Comparison of ENCODE assay signal across 8 cellular contexts in genomic region chr1:201016211-201016651, GRCh38. TPM values are rescaled to one million over a fixed set of nuclear protein-coding genes. Genes with fewer than 3 reads are reported as not detected.
DNase-seq lines count a peak whose midpoint lies in the region; ATAC-seq, FAIRE-seq and TF ChIP-seq lines count a peak whose summit lies in the region.

No MANE protein-coding gene starts in this region.

- H3K9me1 ChIP-seq in endothelial cell of umbilical vein (replicated peaks; ENCODE audit: control insufficient read depth, extremely low read depth, insufficient read depth, low read length): no peaks in the 10 kb centered on the region

- no peaks in the 10 kb centered on the region for H4K20me1 ChIP-seq in endothelial cell of umbilical vein (replicated peaks; ENCODE audit: control insufficient read depth, extremely low read depth, insufficient read depth, low read length)

- BruUV-seq in endothelial cell of umbilical vein (replicated peaks; lab: Mats Ljungman, UMichigan): no TSS peak

- peaks cover 94% of the 10 kb centered on the region for H3K4me1 Mint-ChIP-seq in activated CD4-positive, alpha-beta T cell treated with anti-CD3 and anti-CD28 coated beads for 36 hours

- H3K27ac ChIP-seq in endothelial cell of umbilical vein (ENCODE audit: insufficient read depth, low read depth, low read length) (peak overlapping the region; percentile 4), small intestine (ENCODE audit: low read depth in 1 of 2, low read length in 1 of 2) (peak overlapping the region in 1 of 2 donors; percentile 58)

- WGBS in small intestine, 3 donors: 13 to 24% (median 22%) methylated on average over 10 of the region's 10 CpGs

- no peak overlapping the region for H2AFZ ChIP-seq in endothelial cell of umbilical vein (ENCODE audit: low read depth, low read length)

- intact Hi-C loops in activated CD4-positive, alpha-beta T cell treated with anti-CD3 and anti-CD28 coated beads for 36 hours (cut with DNase I, micrococcal nuclease): loop anchor here in 1 of 2 experiments (5.0 to 10.0 kb wide), 2 partner anchors 491 to 939 kb away; partner anchors contain the start of genes CSRP1 and TIMM17A
- intact Hi-C loops in endothelial cell of umbilical vein (cut with micrococcal nuclease): no loop called here

- no peak for TF ChIP-seq CTCF in endothelial cell of umbilical vein (IDR thresholded peaks at IDR 0.05; ENCODE audit: extremely low read depth in 1 of 2, insufficient read depth in 1 of 2, low read depth in 1 of 2, low read length in 2 of 2)

- H3K27me3 ChIP-seq in endothelial cell of umbilical vein (ENCODE audit: control insufficient read depth in 2 of 2, insufficient read depth in 2 of 2, low read length in 2 of 2): no peaks in the 10 kb centered on the region
- no peaks in the 10 kb centered on the region for H3K27me3 ChIP-seq in small intestine (ENCODE audit: control insufficient read depth in 2 of 2, insufficient read depth in 2 of 2, low read length in 2 of 2)

- H3K27ac Mint-ChIP-seq in activated CD4-positive, alpha-beta T cell treated with anti-CD3 and anti-CD28 coated beads for 36 hours: peak overlapping the region; percentile 99

- no peaks in the 10 kb centered on the region for H3K27me3 Mint-ChIP-seq in activated CD4-positive, alpha-beta T cell treated with anti-CD3 and anti-CD28 coated beads for 36 hours

- H3K36me3 ChIP-seq in endothelial cell of umbilical vein (ENCODE audit: control insufficient read depth in 2 of 2, extremely low read depth in 1 of 2, insufficient read depth in 2 of 2, low read length in 2 of 2) (no peaks in the 10 kb centered on the region), small intestine (ENCODE audit: control insufficient read depth in 2 of 2, insufficient read depth in 2 of 2, low read length in 2 of 2) (no peaks in the 10 kb centered on the region)

- H3K36me3 Mint-ChIP-seq in activated CD4-positive, alpha-beta T cell treated with anti-CD3 and anti-CD28 coated beads for 36 hours (ENCODE audit: low read depth): peaks cover 12% of the 10 kb centered on the region

- FAIRE-seq in endothelial cell of umbilical vein (lab: Jason Lieb, UNC) (peak; percentile 70), small intestine (lab: Jason Lieb, UNC) (no peak)

- dilution Hi-C loops in endothelial cell of umbilical vein (cut with MboI; ENCODE audit: extremely low pct_ligation_motif_present, low sequenced_read_pairs): no loop called here

- ATAC-seq in activated CD4-positive, alpha-beta T cell treated with anti-CD3 and anti-CD28 coated beads for 36 hours: no peak

- H3K9ac ChIP-seq in endothelial cell of umbilical vein (replicated peaks; ENCODE audit: extremely low read depth, insufficient read depth, low read length): no peak overlapping the region

- TF ChIP-seq POLR2A in endothelial cell of umbilical vein (IDR thresholded peaks at IDR 0.05; ENCODE audit: low read depth, low read length): no peak

- peaks cover 36% of the 10 kb centered on the region for H3K4me1 ChIP-seq in endothelial cell of umbilical vein (ENCODE audit: control insufficient read depth, extremely low read depth, insufficient read depth, low read length)
- H3K4me1 ChIP-seq in small intestine (ENCODE audit: control insufficient read depth in 2 of 2, insufficient read depth in 1 of 2, low read depth in 1 of 2, low read length in 1 of 2): peaks cover 10 to 30% of the 10 kb centered on the region in 2 donors

- no peaks in the 10 kb centered on the region for H3K79me2 ChIP-seq in endothelial cell of umbilical vein (ENCODE audit: control insufficient read depth, insufficient read depth, low read length)

- no peak overlapping the region for H3K4me3 ChIP-seq in endothelial cell of umbilical vein (replicated peaks in 1 of 3; ENCODE audit: insufficient read depth in 1 of 3, low read depth in 1 of 3, low read length in 3 of 3)
- H3K4me3 ChIP-seq in small intestine (ENCODE audit: low read depth in 1 of 2, low read length in 2 of 2): no peak overlapping the region

- H3K9me3 ChIP-seq in endothelial cell of umbilical vein (replicated peaks; ENCODE audit: control insufficient read depth, insufficient read depth, low read length) (no peaks in the 10 kb centered on the region), small intestine (ENCODE audit: control insufficient read depth, low read depth) (no peaks in the 10 kb centered on the region)

- peak overlapping the region; percentile 51 for H3K4me2 ChIP-seq in endothelial cell of umbilical vein (ENCODE audit: insufficient read depth, low read length)

- peak overlapping the region; percentile 51 for H3K4me3 Mint-ChIP-seq in activated CD4-positive, alpha-beta T cell treated with anti-CD3 and anti-CD28 coated beads for 36 hours

- no peak for DNase-seq in activated CD4-positive, alpha-beta T cell treated with anti-CD3 and anti-CD28 coated beads for 36 hours
- DNase-seq in activated CD4-positive, alpha-beta T cell treated with anti-CD3 and anti-CD28 coated beads for 48 hours: no peak
- DNase-seq in NCI-H69 (lab: John Stamatoyannopoulos, UW) (peak; percentile 96), endothelial cell of umbilical vein (ENCODE audit: low read depth, low spot score) (peak; percentile 34), small intestine (peak; percentile 53), activated T-cell treated with anti-CD3 and anti-CD28 coated beads for 4 hours (no peak), foreskin melanocyte (no peak)
- DNase-seq in effector CD8-positive, alpha-beta T cell (lab: John Stamatoyannopoulos, UW): no peak

- POLR2A ChIA-PET in activated CD4-positive, alpha-beta T cell treated with anti-CD3 and anti-CD28 coated beads for 36 hours (lab: Charles Lee): interaction anchor here (0.9 kb wide), 1 partner anchor 8 kb away, joined by 4 read pairs; no protein-coding TSS in a partner anchor
- POLR2A ChIA-PET in endothelial cell of umbilical vein (lab: Charles Lee): interaction anchor here (0.7 kb wide), 1 partner anchor 20 kb away, joined by 3 read pairs; no protein-coding TSS in a partner anchor

- CTCF ChIA-PET in activated CD4-positive, alpha-beta T cell treated with anti-CD3 and anti-CD28 coated beads for 36 hours (lab: Charles Lee): interaction anchor here (0.7 to 2.8 kb wide), 8 partner anchors 10 to 127 kb away, joined by 3 to 23 read pairs (median 10); no protein-coding TSS in a partner anchor
- CTCF ChIA-PET in endothelial cell of umbilical vein (lab: Charles Lee): interaction anchor here (0.8 to 4.4 kb wide), 11 partner anchors 9 to 394 kb away, joined by 3 to 66 read pairs (median 5); partner anchors contain the start of gene KIF21B

- H3K9me3 Mint-ChIP-seq in activated CD4-positive, alpha-beta T cell treated with anti-CD3 and anti-CD28 coated beads for 36 hours (ENCODE audit: low read depth): no peaks in the 10 kb centered on the region

TF ChIP-seq in endothelial cell of umbilical vein, 7 proteins besides CTCF, POLR2A, EP300 and RAD21:
- TF ChIP-seq MAX (IDR thresholded peaks at IDR 0.05; ENCODE audit: insufficient read depth, insufficient read length): no peak
- TF ChIP-seq GATA2 (IDR thresholded peaks at IDR 0.05; ENCODE audit: insufficient read depth, insufficient read length, low read depth, low read length): no peak
- no peak for TF ChIP-seq JUN (IDR thresholded peaks at IDR 0.05; ENCODE audit: borderline replicate concordance, insufficient read depth, insufficient read length, low read depth)

RNA-seq across cellular contexts. Expression of gene KIF21B, which starts 7.3 kb away (rescaled TPM):
- 10 to 100 TPM; 62.8 to 67.1 TPM for total RNA-seq in activated CD4-positive, alpha-beta T cell treated with anti-CD3 and anti-CD28 coated beads for 36 hours
- 4.4 and 4.7 TPM in 2 replicates for total RNA-seq in endothelial cell of umbilical vein
- polyA plus RNA-seq in endothelial cell of umbilical vein: 1.8 and 1.9 TPM in 2 replicates
- 1.7 and 1.9 TPM in 2 replicates for polyA plus RNA-seq in endothelial cell of umbilical vein (2011; cell fraction: cytosol; rRNA removed)
- polyA plus RNA-seq in endothelial cell of umbilical vein (2011; cell fraction: nucleus; rRNA removed): 6.9 and 7.2 TPM in 2 replicates
- 2.5 and 2.6 TPM in 2 replicates for polyA plus RNA-seq in endothelial cell of umbilical vein (2012)
- 3.4 TPM in 2 replicates for polyA minus RNA-seq in endothelial cell of umbilical vein
- 5.3 TPM for polyA minus RNA-seq in endothelial cell of umbilical vein (2011; cell fraction: cytosol; rRNA and poly(A)+ RNA removed)
- 3.2 and 3.3 TPM in 2 replicates for polyA minus RNA-seq in endothelial cell of umbilical vein (2011; cell fraction: nucleus; rRNA and poly(A)+ RNA removed)
- polyA plus RNA-seq in small intestine: 10 to 100 TPM in 1 of 3 donors, 1 to 10 TPM in 1, under 1 TPM in 1; 0.89 to 12.9 (median 2.4) TPM

Comparison
In these comparisons a context has a peak if more than half of its experiments do, and no peak if none do; other contexts are left out.
1. DNase-seq: peak in NCI-H69 (single experiment), endothelial cell of umbilical vein (single experiment) and small intestine (single experiment); none in activated CD4-positive, alpha-beta T cell treated with anti-CD3 and anti-CD28 coated beads for 36 hours (single experiment), activated CD4-positive, alpha-beta T cell treated with anti-CD3 and anti-CD28 coated beads for 48 hours (single experiment), activated T-cell treated with anti-CD3 and anti-CD28 coated beads for 4 hours (single experiment), effector CD8-positive, alpha-beta T cell (single experiment) and foreskin melanocyte (single experiment).
2. RNA of gene KIF21B, which starts 7.3 kb away (total RNA-seq): 62.8 to 67.1 TPM in activated CD4-positive, alpha-beta T cell treated with anti-CD3 and anti-CD28 coated beads for 36 hours; 4.4 to 4.7 TPM in endothelial cell of umbilical vein; every median in the first group is over 10 times any median in the second.